Comparison of ENCODE assay signal across 8 cellular contexts in genomic region chr5:149271195-149271716, GRCh38.
DNase-seq lines count a peak whose midpoint lies in the region; ATAC-seq and TF ChIP-seq lines count a peak whose summit lies in the region.

No MANE protein-coding gene starts in this region.

- peaks cover 8% of the 10 kb centered on the region for H3K9me3 ChIP-seq in WERI-Rb-1 (ENCODE audit: severe bottlenecking)

- TF ChIP-seq CTCF in GM13977 (IDR thresholded peaks at IDR 0.05; ENCODE audit: extremely low read depth, insufficient read depth, missing control alignments) (no peak), WERI-Rb-1 (IDR thresholded peaks at IDR 0.05; ENCODE audit: low read depth, low read length) (no peak), foreskin fibroblast (IDR thresholded peaks at IDR 0.05; ENCODE audit: low read depth, low read length) (no peak), retinal pigment epithelial cell (conservative IDR thresholded peaks at IDR 0.05; ENCODE audit: low read depth, low read length) (no peak)

- ATAC-seq in GM19455 (IDR thresholded peaks at IDR 0.05; ENCODE audit: unreplicated experiment) = no peak

- no peaks in the 10 kb centered on the region for H3K36me3 ChIP-seq in WERI-Rb-1

- H3K4me3 ChIP-seq in WERI-Rb-1 (ENCODE audit: low read depth, low read length) (peak overlapping the region; percentile 33), foreskin fibroblast (ENCODE audit: low read depth in 1 of 2, low read length in 2 of 2) (peak overlapping the region; percentile 57 to 75), retinal pigment epithelial cell (ENCODE audit: low read length) (peak overlapping the region; percentile 44)

- H3K27ac ChIP-seq in WERI-Rb-1 = no peak overlapping the region

- H3K27me3 ChIP-seq in WERI-Rb-1 (ENCODE audit: insufficient read depth, low read depth, severe bottlenecking) = peaks cover 56% of the 10 kb centered on the region

- peak; percentile 17 for DNase-seq in GM13977 (ENCODE audit: low spot score)
- no peak for DNase-seq in WERI-Rb-1
- DNase-seq in foreskin fibroblast = peak in 1 of 2 donors; percentile 39
- no peak for DNase-seq in retinal pigment epithelial cell (ENCODE audit: low read depth)
- no peak for DNase-seq in pons (ENCODE audit: low spot score)
- DNase-seq in NCI-H1092 (lab: John Stamatoyannopoulos, UW) = no peak
- no peak for DNase-seq in activated CD4-positive, alpha-beta T cell treated with anti-CD3 and anti-CD28 coated beads for 48 hours

- in situ Hi-C loops in GM13977 (cut with MboI; ENCODE audit: low pct_unique_long_range_greater_than_20kb, low sequenced_read_pairs, unreplicated experiment) = loop anchor here (25.0 kb wide), 1 partner anchor 534 kb away; no protein-coding TSS in a partner anchor
